In the genomic region with DNA sequence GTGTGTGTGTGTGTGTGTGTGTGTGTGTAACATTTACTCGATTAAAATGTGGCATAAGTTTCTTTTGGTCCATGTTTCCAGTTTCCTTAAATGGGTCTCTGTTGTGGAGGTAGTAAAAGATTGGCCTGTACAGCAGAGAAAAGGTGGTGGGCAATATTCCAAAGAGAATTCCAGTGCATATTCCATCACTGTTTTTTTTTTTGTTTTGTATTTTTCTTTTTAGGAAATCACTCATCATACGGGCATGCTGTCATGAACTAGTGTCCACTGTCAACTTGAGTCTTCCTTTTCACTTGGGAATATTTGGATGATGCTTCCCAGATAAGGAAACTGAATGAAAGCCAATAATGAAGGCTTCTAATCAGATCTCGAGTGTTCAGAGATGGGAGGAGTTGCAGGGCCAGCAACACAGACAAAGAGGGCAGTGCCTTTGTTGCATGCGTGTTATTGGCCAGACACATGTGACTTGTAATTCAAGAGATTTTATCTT, we compare ENCODE assay signal across 15 cellular contexts.
DNase-seq lines count a peak whose midpoint lies in the region; ATAC-seq, FAIRE-seq and TF ChIP-seq lines count a peak whose summit lies in the region.
"Had no signal": no experiment of that assay in that cellular context is flagged by ENCODE, and none has a peak within 500 bp of the region (broad histone marks: within the 10 kb centered on the region; RNA-seq: fewer than 3 reads in every experiment).

No MANE protein-coding gene starts in this region.

- POLR2A ChIA-PET in HepG2 (lab: Yijun Ruan, JAX): no interaction called here

- no peak overlapping the region for H2AK5ac ChIP-seq in neuronal stem cell (ENCODE audit: low read depth, low read length)

- no peaks in the 10 kb centered on the region for H3K79me2 ChIP-seq in HepG2 (ENCODE audit: insufficient read depth, low read length)

- no peak overlapping the region for H4K8ac ChIP-seq in neuronal stem cell (ENCODE audit: low read depth, low read length)

- WGBS in HepG2 (ENCODE audit: low lambda C conversion rate): 15% methylated on average over 4 of the region's 4 CpGs
- 25% methylated on average over 4 of the region's 4 CpGs for WGBS in right lobe of liver (ENCODE audit: insufficient coverage, low coverage, low lambda C conversion rate, missing lambda C conversion rate)
- WGBS in neuronal stem cell (ENCODE audit: extremely low coverage in 2 of 2, insufficient read length in 2 of 2, insufficient replicate concordance in 1 of 2), 2 donors: no CpG with 5 or more reads among the region's 4 CpGs

- H4K91ac ChIP-seq in neuronal stem cell (ENCODE audit: low read depth, low read length, poor library complexity): no peak overlapping the region

- no peak overlapping the region for H3K4ac ChIP-seq in neuronal stem cell (ENCODE audit: low read length)

- H2BK120ac ChIP-seq in neuronal stem cell (ENCODE audit: low read depth, low read length): no peak overlapping the region

- TF ChIP-seq RAD21 in HepG2 (CRISPR knock-in tag; IDR thresholded peaks at IDR 0.05): no peak

- H3K18ac ChIP-seq in neuronal stem cell (ENCODE audit: low read length): no peak overlapping the region

- in situ Hi-C loops in HepG2 (cut with HindIII; ENCODE audit: extremely low pct_ligation_motif_present, low pct_unique_long_range_greater_than_20kb): no loop called here

- intact Hi-C loops in HepG2 (cut with micrococcal nuclease; ENCODE audit: unreplicated experiment): no loop called here
- intact Hi-C loops in right lobe of liver (cut with DNase I): no loop called here

- H3K14ac ChIP-seq in neuronal stem cell (ENCODE audit: low read length): no peak overlapping the region

- no peak for TF ChIP-seq POLR2A in HepG2 (IDR thresholded peaks at IDR 0.05; ENCODE audit: insufficient read depth in 1 of 2, low read depth in 2 of 2, low read length in 2 of 2)
- no peak for TF ChIP-seq POLR2A in right lobe of liver (IDR thresholded peaks at IDR 0.05)

- no peak overlapping the region for H2BK12ac ChIP-seq in neuronal stem cell (ENCODE audit: low read length)

- H3K36me3 ChIP-seq in HepG2 (replicated peaks in 1 of 2; ENCODE audit: control insufficient read depth in 1 of 2, insufficient read depth in 2 of 2, low read length in 2 of 2) (no peaks in the 10 kb centered on the region), right lobe of liver (no peaks in the 10 kb centered on the region), neuronal stem cell (replicated peaks in 1 of 2; ENCODE audit: control insufficient read depth in 2 of 2, insufficient read depth in 2 of 2, low read length in 2 of 2) (no peaks in the 10 kb centered on the region)
- H3K36me3 ChIP-seq: BLaER1 treated with 17β-estradiol and CSF1 and Interleukin-3, amounts not matched to agents 10 nM and 100 nM had no signal

- H3K27me3 ChIP-seq in HepG2 (ENCODE audit: control insufficient read depth in 1 of 2, insufficient read depth in 2 of 2, low read length in 2 of 2): no peaks in the 10 kb centered on the region
- H3K27me3 ChIP-seq in right lobe of liver: no peaks in the 10 kb centered on the region
- no peaks in the 10 kb centered on the region for H3K27me3 ChIP-seq in neuronal stem cell (ENCODE audit: control insufficient read depth in 3 of 3, insufficient read depth in 3 of 3, low read depth in 1 of 3, low read length in 3 of 3)
- H3K27me3 ChIP-seq: BLaER1 treated with 17β-estradiol and CSF1 and Interleukin-3, amounts not matched to agents 10 nM and 100 nM had no signal

- H4K20me1 ChIP-seq in HepG2 (ENCODE audit: insufficient read depth, low read length): no peaks in the 10 kb centered on the region
- H4K20me1 ChIP-seq: BLaER1 treated with 17β-estradiol and CSF1 and Interleukin-3, amounts not matched to agents 10 nM and 100 nM had no signal

- no peak overlapping the region for H2BK5ac ChIP-seq in neuronal stem cell (ENCODE audit: low read length)

- H2BK15ac ChIP-seq in neuronal stem cell (ENCODE audit: low read length): no peak overlapping the region

- H2AFZ ChIP-seq in HepG2 (ENCODE audit: low read length): no peak overlapping the region
- H2AFZ ChIP-seq in neuronal stem cell (ENCODE audit: low read length): peak overlapping the region; percentile 43

- H3K4me2 ChIP-seq in HepG2 (ENCODE audit: low read depth, low read length) (no peak overlapping the region), neuronal stem cell (ENCODE audit: insufficient read depth, low read length, poor library complexity, severe bottlenecking) (no peak overlapping the region)
- H3K4me2 ChIP-seq: BLaER1 treated with 17β-estradiol and CSF1 and Interleukin-3, amounts not matched to agents 10 nM and 100 nM had no signal

- TF ChIP-seq CTCF in HepG2 (CRISPR knock-in tag; IDR thresholded peaks at IDR 0.05) (no peak), right lobe of liver (IDR thresholded peaks at IDR 0.05) (no peak)

- H3K27ac ChIP-seq in HepG2 (ENCODE audit: extremely low read length, insufficient read depth, low read length): no peak overlapping the region
- no peak overlapping the region for H3K27ac ChIP-seq in right lobe of liver
- no peak overlapping the region for H3K27ac ChIP-seq in neuronal stem cell (replicated peaks; ENCODE audit: low read length)
- H3K27ac ChIP-seq: BLaER1 treated with 17β-estradiol and CSF1 and Interleukin-3, amounts not matched to agents 10 nM and 100 nM had no signal

- CTCF ChIA-PET in HepG2 (lab: Yijun Ruan, JAX; ENCODE audit: low intra/inter-chr PET ratio, low total read pairs): no interaction called here

- DNase-seq in HepG2 (ENCODE audit: low spot score): no peak
- no peak for DNase-seq in right lobe of liver
- peak; percentile 9 for DNase-seq in astrocyte of the hippocampus (ENCODE audit: low read depth, low spot score)
- no peak for DNase-seq in neuronal stem cell (ENCODE audit: low spot score)
- DNase-seq in NCI-H1930 (lab: John Stamatoyannopoulos, UW): no peak
- DNase-seq in NCI-H446 treated with DMSO at 0.1 percent for 48 hours (lab: John Stamatoyannopoulos, UW): no peak
- DNase-seq in OCI-M2 (lab: John Stamatoyannopoulos, UW; ENCODE audit: unreplicated experiment): no peak
- DNase-seq: 8988T; Calu3; CD8-positive, alpha-beta T cell; DMS79 treated with DMSO at 0.1 percent for 48 hours; GF-D8; H9 had no signal

- H3K9me3 ChIP-seq in HepG2 (ENCODE audit: low read length) (no peaks in the 10 kb centered on the region), right lobe of liver (no peaks in the 10 kb centered on the region), neuronal stem cell (replicated peaks in 1 of 2; ENCODE audit: control insufficient read depth in 2 of 2, insufficient read depth in 1 of 2, low read depth in 1 of 2, low read length in 2 of 2) (no peaks in the 10 kb centered on the region)
- H3K9me3 ChIP-seq: BLaER1 treated with 17β-estradiol and CSF1 and Interleukin-3, amounts not matched to agents 10 nM and 100 nM had no signal

- H3K23ac ChIP-seq in neuronal stem cell (ENCODE audit: low read depth, low read length, poor library complexity): no peak overlapping the region

- ATAC-seq in HepG2: no peak
- ATAC-seq in right lobe of liver: no peak
- ATAC-seq: CD8-positive, alpha-beta T cell had no signal

- no peak for FAIRE-seq in HepG2 (lab: Jason Lieb, UNC)
- FAIRE-seq: H1 had no signal

- H3K4me1 ChIP-seq in HepG2 (ENCODE audit: insufficient read depth, low read length) (no peaks in the 10 kb centered on the region), right lobe of liver (no peaks in the 10 kb centered on the region), neuronal stem cell (ENCODE audit: control insufficient read depth in 2 of 2, insufficient read depth in 1 of 2, low read depth in 1 of 2, low read length in 2 of 2) (no peaks in the 10 kb centered on the region)
- H3K4me1 ChIP-seq: BLaER1 treated with 17β-estradiol and CSF1 and Interleukin-3, amounts not matched to agents 10 nM and 100 nM had no signal

- BruUV-seq in HepG2 (replicated peaks; lab: Mats Ljungman, UMichigan): no TSS peak

- no peak overlapping the region for H3K4me3 ChIP-seq in HepG2 (replicated peaks in 1 of 3; ENCODE audit: insufficient read depth in 1 of 3, low read depth in 2 of 3, low read length in 3 of 3)
- H3K4me3 ChIP-seq in right lobe of liver: no peak overlapping the region
- no peak overlapping the region for H3K4me3 ChIP-seq in neuronal stem cell (ENCODE audit: low read length in 2 of 2)
- H3K4me3 ChIP-seq: BLaER1 treated with 17β-estradiol and CSF1 and Interleukin-3, amounts not matched to agents 10 nM and 100 nM had no signal

- H3K9ac ChIP-seq in HepG2 (ENCODE audit: insufficient read depth, low read depth, low read length) (no peak overlapping the region), neuronal stem cell (ENCODE audit: low read depth, low read length, poor library complexity) (no peak overlapping the region)
- H3K9ac ChIP-seq: BLaER1 treated with 17β-estradiol and CSF1 and Interleukin-3, amounts not matched to agents 10 nM and 100 nM had no signal

- H3K79me1 ChIP-seq in neuronal stem cell (ENCODE audit: low read depth, low read length): no peaks in the 10 kb centered on the region

- TF ChIP-seq EP300 in HepG2 (IDR thresholded peaks at IDR 0.05; ENCODE audit: low read depth in 2 of 2, low read length in 2 of 2): no peak
- no peak for TF ChIP-seq EP300 in HepG2 (CRISPR knock-in tag; IDR thresholded peaks at IDR 0.05; ENCODE audit: borderline replicate concordance)

TF ChIP-seq in HepG2, 621 proteins besides CTCF, POLR2A, EP300 and RAD21:
- no peak for TF ChIP-seq ZNF430 (CRISPR knock-in tag; IDR thresholded peaks at IDR 0.05)
- TF ChIP-seq, protein P1, sequence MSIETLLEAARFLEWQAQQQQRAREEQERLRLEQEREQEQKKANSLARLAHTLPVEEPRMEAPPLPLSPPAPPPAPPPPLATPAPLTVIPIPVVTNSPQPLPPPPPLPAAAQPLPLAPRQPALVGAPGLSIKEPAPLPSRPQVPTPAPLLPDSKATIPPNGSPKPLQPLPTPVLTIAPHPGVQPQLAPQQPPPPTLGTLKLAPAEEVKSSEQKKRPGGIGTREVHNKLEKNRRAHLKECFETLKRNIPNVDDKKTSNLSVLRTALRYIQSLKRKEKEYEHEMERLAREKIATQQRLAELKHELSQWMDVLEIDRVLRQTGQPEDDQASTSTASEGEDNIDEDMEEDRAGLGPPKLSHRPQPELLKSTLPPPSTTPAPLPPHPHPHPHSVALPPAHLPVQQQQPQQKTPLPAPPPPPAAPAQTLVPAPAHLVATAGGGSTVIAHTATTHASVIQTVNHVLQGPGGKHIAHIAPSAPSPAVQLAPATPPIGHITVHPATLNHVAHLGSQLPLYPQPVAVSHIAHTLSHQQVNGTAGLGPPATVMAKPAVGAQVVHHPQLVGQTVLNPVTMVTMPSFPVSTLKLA (IDR thresholded peaks at IDR 0.05): peak; percentile 42; the same call in 1 of the 2 replicates
TF ChIP-seq in HepG2: peak in this region for 1.
